In genomic region chr11:121763526-121763925, GRCh38 we compare ENCODE assay signal across 9 cellular contexts.
A peak's percentile ranks its signal among the peaks of the same experiment; 100 is the strongest.
DNase-seq lines count a peak whose midpoint lies in the region; ATAC-seq and TF ChIP-seq lines count a peak whose summit lies in the region.
"Had no signal": no experiment of that assay in that cellular context is flagged by ENCODE, and none has a peak within 500 bp of the region (broad histone marks: within the 10 kb centered on the region; RNA-seq: fewer than 3 reads in every experiment).

No MANE protein-coding gene starts in this region.

- H3K9me3 Mint-ChIP-seq in activated B cell treated with CpG ODN at 0.5 μM for 24 hours, result no peaks in the 10 kb centered on the region
- H3K9me3 Mint-ChIP-seq in nephron progenitor cell, result no peaks in the 10 kb centered on the region
- no peaks in the 10 kb centered on the region for H3K9me3 Mint-ChIP-seq in activated CD4-positive, alpha-beta T cell treated with anti-CD3 and anti-CD28 coated beads, Interleukin-2, amount 10 ng/mL, durations not matched to agents 7 days and 5 days
- H3K9me3 Mint-ChIP-seq in activated naive CD4-positive, alpha-beta T cell treated with anti-CD3 and anti-CD28 coated beads for 36 hours, result no peaks in the 10 kb centered on the region

- CTCF ChIA-PET in activated B cell treated with CpG ODN at 0.5 μM for 24 hours (lab: Charles Lee), result no interaction called here
- CTCF ChIA-PET in activated CD4-positive, alpha-beta T cell treated with anti-CD3 and anti-CD28 coated beads, Interleukin-2, amount 10 ng/mL, durations not matched to agents 7 days and 5 days (lab: Charles Lee), result no interaction called here
- CTCF ChIA-PET in activated naive CD4-positive, alpha-beta T cell treated with anti-CD3 and anti-CD28 coated beads for 36 hours (lab: Charles Lee), result no interaction called here

- intact Hi-C loops in activated B cell treated with CpG ODN at 0.5 μM for 24 hours (cut with micrococcal nuclease), result loop anchor here (10.0 kb wide), 1 partner anchor 161 kb away; no protein-coding TSS in a partner anchor
- intact Hi-C loops in activated naive CD4-positive, alpha-beta T cell treated with anti-CD3 and anti-CD28 coated beads for 36 hours (cut with micrococcal nuclease), result no loop called here

- H3K27ac Mint-ChIP-seq in activated B cell treated with CpG ODN at 0.5 μM for 24 hours (no peak overlapping the region), nephron progenitor cell (no peak overlapping the region)
- H3K27ac Mint-ChIP-seq in activated CD4-positive, alpha-beta T cell treated with anti-CD3 and anti-CD28 coated beads, Interleukin-2, amount 10 ng/mL, durations not matched to agents 7 days and 5 days, result no peak overlapping the region
- no peak overlapping the region for H3K27ac Mint-ChIP-seq in activated naive CD4-positive, alpha-beta T cell treated with anti-CD3 and anti-CD28 coated beads for 36 hours

- POLR2A ChIA-PET in activated B cell treated with CpG ODN at 0.5 μM for 24 hours (lab: Charles Lee), result no interaction called here
- POLR2A ChIA-PET in activated CD4-positive, alpha-beta T cell treated with anti-CD3 and anti-CD28 coated beads, Interleukin-2, amount 10 ng/mL, durations not matched to agents 7 days and 5 days (lab: Charles Lee), result no interaction called here

- ATAC-seq in GM18520 (IDR thresholded peaks at IDR 0.05; ENCODE audit: unreplicated experiment) (peak; percentile 54), GM21576 (IDR thresholded peaks at IDR 0.05; ENCODE audit: unreplicated experiment) (peak; percentile 86), HG03139 (IDR thresholded peaks at IDR 0.05; ENCODE audit: unreplicated experiment) (peak; percentile 84), activated B cell treated with CpG ODN at 0.5 μM for 24 hours (ENCODE audit: low read depth) (peak; percentile 33)

- no peak for DNase-seq in activated B cell treated with CpG ODN at 0.5 μM for 24 hours
- no peak for DNase-seq in kidney glomerular epithelial cell (lab: John Stamatoyannopoulos, UW)
- DNase-seq in nephron progenitor cell, result no peak
- no peak for DNase-seq in activated CD4-positive, alpha-beta T cell treated with anti-CD3 and anti-CD28 coated beads, Interleukin-2, amount 10 ng/mL, durations not matched to agents 7 days and 5 days
- DNase-seq in activated naive CD4-positive, alpha-beta T cell treated with anti-CD3 and anti-CD28 coated beads for 36 hours, result no peak
- DNase-seq: NCI-H2029 treated with DMSO at 0.1 percent for 48 hours had no signal

- no peaks in the 10 kb centered on the region for H3K27me3 Mint-ChIP-seq in activated B cell treated with CpG ODN at 0.5 μM for 24 hours
- H3K27me3 Mint-ChIP-seq in nephron progenitor cell (ENCODE audit: low read depth, poor library complexity), result peaks cover 5% of the 10 kb centered on the region
- no peaks in the 10 kb centered on the region for H3K27me3 Mint-ChIP-seq in activated CD4-positive, alpha-beta T cell treated with anti-CD3 and anti-CD28 coated beads, Interleukin-2, amount 10 ng/mL, durations not matched to agents 7 days and 5 days
- no peaks in the 10 kb centered on the region for H3K27me3 Mint-ChIP-seq in activated naive CD4-positive, alpha-beta T cell treated with anti-CD3 and anti-CD28 coated beads for 36 hours (ENCODE audit: low read depth)

- H3K36me3 Mint-ChIP-seq in activated B cell treated with CpG ODN at 0.5 μM for 24 hours (ENCODE audit: low read depth) (no peaks in the 10 kb centered on the region), nephron progenitor cell (ENCODE audit: low read depth) (no peaks in the 10 kb centered on the region)
- H3K36me3 Mint-ChIP-seq in activated CD4-positive, alpha-beta T cell treated with anti-CD3 and anti-CD28 coated beads, Interleukin-2, amount 10 ng/mL, durations not matched to agents 7 days and 5 days (ENCODE audit: low read depth), result no peaks in the 10 kb centered on the region
- no peaks in the 10 kb centered on the region for H3K36me3 Mint-ChIP-seq in activated naive CD4-positive, alpha-beta T cell treated with anti-CD3 and anti-CD28 coated beads for 36 hours (ENCODE audit: low read depth)

- no peak for TF ChIP-seq CTCF in activated B cell treated with CpG ODN at 0.5 μM for 24 hours (IDR thresholded peaks at IDR 0.05)
- TF ChIP-seq CTCF in nephron progenitor cell (IDR thresholded peaks at IDR 0.05), result no peak

- peaks cover 31% of the 10 kb centered on the region for H3K4me1 Mint-ChIP-seq in activated B cell treated with CpG ODN at 0.5 μM for 24 hours
- H3K4me1 Mint-ChIP-seq in nephron progenitor cell, result peaks cover 19% of the 10 kb centered on the region
- no peaks in the 10 kb centered on the region for H3K4me1 Mint-ChIP-seq in activated CD4-positive, alpha-beta T cell treated with anti-CD3 and anti-CD28 coated beads, Interleukin-2, amount 10 ng/mL, durations not matched to agents 7 days and 5 days
- peaks cover 4% of the 10 kb centered on the region for H3K4me1 Mint-ChIP-seq in activated naive CD4-positive, alpha-beta T cell treated with anti-CD3 and anti-CD28 coated beads for 36 hours (ENCODE audit: low read depth)

- H3K4me3 Mint-ChIP-seq in activated B cell treated with CpG ODN at 0.5 μM for 24 hours (peak overlapping the region; percentile 8), nephron progenitor cell (no peak overlapping the region)
- no peak overlapping the region for H3K4me3 Mint-ChIP-seq in activated CD4-positive, alpha-beta T cell treated with anti-CD3 and anti-CD28 coated beads, Interleukin-2, amount 10 ng/mL, durations not matched to agents 7 days and 5 days
- no peak overlapping the region for H3K4me3 Mint-ChIP-seq in activated naive CD4-positive, alpha-beta T cell treated with anti-CD3 and anti-CD28 coated beads for 36 hours

Comparison
In these comparisons a context has a peak if more than half of its experiments do, and no peak if none do; other contexts are left out.
1. ATAC-seq: peak in every context shown above with its lines; median percentile 86 in GM21576; 84 in HG03139; 54 in GM18520; 33 in activated B cell treated with CpG ODN at 0.5 μM for 24 hours.